16 cellular contexts compared by ENCODE assay signal in the genomic region with DNA sequence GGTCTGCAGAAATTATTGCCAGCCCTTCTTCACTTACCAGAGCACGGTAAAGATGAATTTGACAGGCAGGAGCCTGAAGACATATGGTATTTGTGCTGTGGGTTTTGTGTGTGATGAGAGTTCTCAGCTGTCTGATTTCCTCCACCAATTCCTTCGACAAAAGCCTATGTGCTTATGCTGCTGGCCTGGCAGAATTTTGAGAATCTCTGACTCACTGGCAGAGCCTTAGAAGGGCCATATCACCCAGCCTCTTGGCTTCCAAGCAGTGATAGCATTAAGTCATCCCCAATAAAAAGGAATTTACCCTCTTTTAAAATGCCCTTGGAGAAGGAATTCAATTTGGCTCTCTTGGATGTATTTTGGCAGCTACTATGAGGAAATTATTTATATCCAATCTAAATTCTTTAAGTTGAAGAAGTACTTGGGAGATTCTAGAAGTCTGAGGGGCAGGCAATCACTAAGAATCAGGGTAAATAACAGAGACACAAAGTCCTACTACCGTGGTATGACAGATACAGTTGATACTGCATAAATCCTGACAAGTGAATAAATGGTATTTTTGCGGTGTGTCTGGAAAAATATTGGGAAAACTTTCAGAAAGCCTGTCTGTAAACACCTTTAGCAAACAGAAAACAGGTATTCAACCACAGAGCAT.
DNase-seq lines count a peak whose midpoint lies in the region; ATAC-seq and TF ChIP-seq lines count a peak whose summit lies in the region.
"Had no signal": no experiment of that assay in that cellular context is flagged by ENCODE, and none has a peak within 500 bp of the region (broad histone marks: within the 10 kb centered on the region; RNA-seq: fewer than 3 reads in every experiment).

No MANE protein-coding gene starts in this region.

- H3K79me1 ChIP-seq in IMR-90 (ENCODE audit: low read depth in 1 of 2, low read length in 2 of 2): no peaks in the 10 kb centered on the region

- no peak overlapping the region for H2BK15ac ChIP-seq in IMR-90 (ENCODE audit: low read depth, low read length)

- H4K8ac ChIP-seq in IMR-90 (ENCODE audit: low read depth in 2 of 2, low read length in 2 of 2): no peak overlapping the region

- H3K4me1 ChIP-seq in IMR-90 (ENCODE audit: control insufficient read depth, insufficient read depth, low read length) (peaks cover 10% of the 10 kb centered on the region; the same call in 1 of the 2 replicates), aorta (ENCODE audit: control insufficient read depth in 1 of 2, insufficient read depth in 2 of 2, low read length in 2 of 2) (no peaks in the 10 kb centered on the region)

- no peak overlapping the region for H3K4me3 Mint-ChIP-seq in CD4-positive, alpha-beta T cell
- H3K4me3 Mint-ChIP-seq: CD4-positive, alpha-beta memory T cell; dendritic cell treated with granulocyte-macrophage colony-stimulating factor and Interleukin-4, amounts not matched to agents 40 ng/mL and 50 ng/mL, for 4 days had no signal

- H2AFZ ChIP-seq in IMR-90 (replicated peaks; ENCODE audit: low read length, poor library complexity): no peak overlapping the region

- TF ChIP-seq RAD21 in IMR-90 (IDR thresholded peaks at IDR 0.05; ENCODE audit: low read length): no peak

- H3K9me3 ChIP-seq in IMR-90 (ENCODE audit: control insufficient read depth, insufficient read depth, low read length) (no peaks in the 10 kb centered on the region), aorta (ENCODE audit: control insufficient read depth, low read length) (no peaks in the 10 kb centered on the region)
- no peaks in the 10 kb centered on the region for H3K9me3 ChIP-seq in CD4-positive, alpha-beta T cell (ENCODE audit: control insufficient read depth, low read length)

- POLR2A ChIA-PET in IMR-90 (lab: Charles Lee; ENCODE audit: unreplicated experiment): no interaction called here
- POLR2A ChIA-PET in CD4-positive, alpha-beta T cell (lab: Charles Lee): no interaction called here

- dilution Hi-C loops in IMR-90 (cut with HindIII; ENCODE audit: low sequenced_read_pairs, unreplicated experiment): no loop called here

- no peak overlapping the region for H3K18ac ChIP-seq in IMR-90 (ENCODE audit: low read depth, low read length)

- H3K4me1 Mint-ChIP-seq in CD4-positive, alpha-beta T cell (ENCODE audit: low read depth): peaks cover 5% of the 10 kb centered on the region

- TF ChIP-seq POLR2A in IMR-90 (IDR thresholded peaks at IDR 0.05; ENCODE audit: low read depth, low read length): no peak

- no peak overlapping the region for H2BK20ac ChIP-seq in IMR-90 (ENCODE audit: low read depth, low read length)

- H4K91ac ChIP-seq in IMR-90 (ENCODE audit: insufficient read depth, low read depth, low read length): no peak overlapping the region

- no peaks in the 10 kb centered on the region for H3K9me3 Mint-ChIP-seq in CD4-positive, alpha-beta T cell
- H3K9me3 Mint-ChIP-seq: dendritic cell treated with granulocyte-macrophage colony-stimulating factor and Interleukin-4, amounts not matched to agents 40 ng/mL and 50 ng/mL, for 4 days had no signal

- H3K36me3 ChIP-seq in IMR-90 (ENCODE audit: control insufficient read depth, insufficient read depth, low read length) (no peaks in the 10 kb centered on the region), aorta (ENCODE audit: control insufficient read depth in 1 of 2, insufficient read depth in 2 of 2, low read length in 1 of 2) (no peaks in the 10 kb centered on the region)

- H2BK5ac ChIP-seq in IMR-90 (ENCODE audit: low read depth, low read length, poor library complexity, severe bottlenecking): no peak overlapping the region

- no peak overlapping the region; the same call in 1 of the 2 replicates for H3K4me2 ChIP-seq in IMR-90 (ENCODE audit: low read depth, low read length)

- H2AK9ac ChIP-seq in IMR-90 (replicated peaks; ENCODE audit: low read depth, low read length, poor library complexity): no peak overlapping the region

- H3K27me3 Mint-ChIP-seq in CD4-positive, alpha-beta T cell: no peaks in the 10 kb centered on the region
- H3K27me3 Mint-ChIP-seq: CD4-positive, alpha-beta memory T cell; dendritic cell treated with granulocyte-macrophage colony-stimulating factor and Interleukin-4, amounts not matched to agents 40 ng/mL and 50 ng/mL, for 4 days had no signal

- H3K9me1 ChIP-seq in IMR-90 (ENCODE audit: insufficient read depth, low read length): peaks cover 8% of the 10 kb centered on the region; the same call in 1 of the 2 replicates

- H3K9ac ChIP-seq in IMR-90 (ENCODE audit: low read depth, low read length): no peak overlapping the region
- H3K9ac ChIP-seq: KMS-11 had no signal

- CTCF ChIA-PET in IMR-90 (lab: Yijun Ruan, JAX): no interaction called here
- CTCF ChIA-PET in CD4-positive, alpha-beta T cell (lab: Charles Lee): no interaction called here

- H3K27ac ChIP-seq in IMR-90 (ENCODE audit: insufficient read depth, low read length) (no peak overlapping the region), aorta (ENCODE audit: low read depth in 1 of 2, low read length in 2 of 2) (no peak overlapping the region)
- H3K27ac ChIP-seq in CD4-positive, alpha-beta T cell (ENCODE audit: low read depth, low read length): no peak overlapping the region

- 20% methylated on average over 1 of the region's 4 CpGs; no CpG with 5 or more reads in 1 of the 2 experiments for WGBS in IMR-90 (ENCODE audit: extremely low coverage in 2 of 2, insufficient read length in 1 of 2), 2 experiments
- WGBS in aorta, 2 donors: 55 to 57% methylated on average over 4 of the region's 4 CpGs

- intact Hi-C loops in IMR-90 (cut with micrococcal nuclease): loop anchor here (10.0 kb wide), 1 partner anchor 95 kb away; no protein-coding TSS in a partner anchor
- intact Hi-C loops in CD4-positive, alpha-beta T cell (cut with DNase I, micrococcal nuclease): loop anchor here (5.0 kb wide), 2 partner anchors 107 to 227 kb away; partner anchors contain the start of gene ATXN7L1 (in 1 of the 2)
- intact Hi-C loops in aorta (cut with DNase I): loop anchor here (5.0 to 10.0 kb wide), 3 partner anchors 355 to 505 kb away; no protein-coding TSS in a partner anchor

- BruUV-seq in IMR-90 (replicated peaks; lab: Mats Ljungman, UMichigan): no TSS peak

- DNase-seq in AG08396 (ENCODE audit: low spot score) (peak; percentile 77), IMR-90 (peak; percentile 75), astrocyte of the hippocampus (ENCODE audit: low read depth, low spot score) (peak; percentile 69), kidney tubule cell (ENCODE audit: low spot score) (peak; percentile 41), aorta (no peak)
- DNase-seq in CD4-positive, alpha-beta T cell: no peak
- DNase-seq: activated CD4-positive, alpha-beta T cell treated with anti-CD3 and anti-CD28 coated beads for 48 hours; activated gamma-delta T cell treated with Interleukin-2 at 50 U/mL for 16 hours; CD4-positive, alpha-beta memory T cell; H7; NCI-H2107; T-helper 1 cell had no signal

- H3K4me3 ChIP-seq in IMR-90 (ENCODE audit: insufficient read depth, low read depth, low read length) (no peak overlapping the region), aorta (ENCODE audit: low read length in 2 of 2) (no peak overlapping the region)

- no peak overlapping the region for H2BK120ac ChIP-seq in IMR-90 (ENCODE audit: low read depth, low read length)

- peaks cover 78% of the 10 kb centered on the region for H3K36me3 Mint-ChIP-seq in CD4-positive, alpha-beta T cell (ENCODE audit: low read depth)

- in situ Hi-C loops in IMR-90 (cut with MboI; ENCODE audit: low sequenced_read_pairs): loop anchor here (5.0 kb wide), 1 partner anchor 392 kb away; no protein-coding TSS in a partner anchor

- H4K20me1 ChIP-seq in IMR-90 (ENCODE audit: insufficient read depth, low read length): peaks cover 7% of the 10 kb centered on the region; the same call in 1 of the 2 replicates

- no peaks in the 10 kb centered on the region for H3K27me3 ChIP-seq in IMR-90 (ENCODE audit: control insufficient read depth, insufficient read depth, low read length)
- H3K27me3 ChIP-seq in CD4-positive, alpha-beta T cell (ENCODE audit: control insufficient read depth, insufficient read depth, low read length): no peaks in the 10 kb centered on the region
- no peaks in the 10 kb centered on the region for H3K27me3 ChIP-seq in aorta (ENCODE audit: control insufficient read depth in 1 of 2, insufficient read depth in 2 of 2, low read length in 1 of 2)

- H3K23ac ChIP-seq in IMR-90 (ENCODE audit: low read depth, low read length): no peak overlapping the region

- H4K5ac ChIP-seq in IMR-90 (ENCODE audit: low read depth, low read length): no peak overlapping the region

- no peak overlapping the region for H3K4ac ChIP-seq in IMR-90 (ENCODE audit: low read depth, low read length)

- H3K56ac ChIP-seq in IMR-90 (ENCODE audit: extremely low read depth, insufficient read depth, low read length): no peak overlapping the region

- H2AK5ac ChIP-seq in IMR-90 (ENCODE audit: low read depth, low read length): no peak overlapping the region

- ATAC-seq in IMR-90 (ENCODE audit: low read depth) (peak; percentile 82), HG03442 (IDR thresholded peaks at IDR 0.05; ENCODE audit: unreplicated experiment) (no peak), HG02852 (IDR thresholded peaks at IDR 0.05; ENCODE audit: unreplicated experiment) (no peak), aorta (ENCODE audit: low FRiP score) (no peak)
- ATAC-seq in CD4-positive, alpha-beta T cell (ENCODE audit: poor library complexity): no peak

- TF ChIP-seq CTCF in IMR-90 (conservative IDR thresholded peaks at IDR 0.05; ENCODE audit: low read depth, low read length): no peak
- TF ChIP-seq CTCF in CD4-positive, alpha-beta T cell (IDR thresholded peaks at IDR 0.05): no peak

- no peak overlapping the region for H3K27ac Mint-ChIP-seq in CD4-positive, alpha-beta T cell
- H3K27ac Mint-ChIP-seq: dendritic cell treated with granulocyte-macrophage colony-stimulating factor and Interleukin-4, amounts not matched to agents 40 ng/mL and 50 ng/mL, for 4 days had no signal

- no peak overlapping the region for H3K14ac ChIP-seq in IMR-90 (replicated peaks; ENCODE audit: low read depth, low read length)

TF ChIP-seq in IMR-90, 13 proteins besides CTCF, POLR2A, EP300 and RAD21:
- TF ChIP-seq SMC3 (IDR thresholded peaks at IDR 0.05; ENCODE audit: low read depth, low read length): no peak
- TF ChIP-seq MAFK (IDR thresholded peaks at IDR 0.05; ENCODE audit: low read depth, low read length): peak; percentile 46

Comparison
In these comparisons a context has a peak if more than half of its experiments do, and no peak if none do; other contexts are left out.
1. DNase-seq: peak in AG08396 (single experiment), IMR-90 (single experiment), astrocyte of the hippocampus (single experiment) and kidney tubule cell (single experiment); none in CD4-positive, alpha-beta T cell (0 of 10) and aorta (0 of 2).